In genomic region chr9:121567142-121568100, GRCh38 we compare ENCODE assay signal across 1 cellular context.
TF ChIP-seq lines count a peak whose summit lies in the region.

No MANE protein-coding gene starts in this region.

TF ChIP-seq in WTC11, 78 proteins besides CTCF, POLR2A, EP300 and RAD21 (continued from another document):
- no peak for TF ChIP-seq E2F1 (CRISPR knock-in tag; IDR thresholded peaks at IDR 0.05)
